8 cellular contexts compared by ENCODE assay signal in genomic region chr19:17680235-17680722, GRCh38. TPM values are rescaled to one million over a fixed set of nuclear protein-coding genes. Genes with fewer than 3 reads are reported as not detected.
DNase-seq lines count a peak whose midpoint lies in the region; ATAC-seq and TF ChIP-seq lines count a peak whose summit lies in the region.

No MANE protein-coding gene starts in this region.

- peak; percentile 77 for DNase-seq in NOMO-1 treated with DMSO at 0.1 percent for 48 hours (lab: John Stamatoyannopoulos, UW; ENCODE audit: unreplicated experiment)
- peak; percentile 49 for DNase-seq in activated gamma-delta T cell treated with Interleukin-2 at 50 U/mL for 16 hours
- peak; percentile 79 to 88 for DNase-seq in heart right ventricle
- DNase-seq in retina = peak; percentile 67
- no peak for DNase-seq in DMS153 (lab: John Stamatoyannopoulos, UW)

- peak in 3 of 9 donors; percentile 10 to 23 (median 13) for TF ChIP-seq CTCF in heart right ventricle (IDR thresholded peaks at IDR 0.05)

- H3K4me3 ChIP-seq in heart right ventricle = peak overlapping the region in 9 of 10 donors; percentile 18 to 52 (median 41)

- ATAC-seq in GM18861 (IDR thresholded peaks at IDR 0.05; ENCODE audit: unreplicated experiment) = peak; percentile 52
- peak; percentile 96 to 99 (median 98) for ATAC-seq in heart right ventricle
- no peak for ATAC-seq in HG03342 (IDR thresholded peaks at IDR 0.05; ENCODE audit: unreplicated experiment)
- ATAC-seq in GM21528 (IDR thresholded peaks at IDR 0.05; ENCODE audit: low FRiP score, unreplicated experiment) = no peak

- no peaks in the 10 kb centered on the region for H3K9me3 ChIP-seq in heart right ventricle

- H3K36me3 ChIP-seq in heart right ventricle = no peaks in the 10 kb centered on the region

- intact Hi-C loops in heart right ventricle (cut with DNase I) = no loop called here

- WGBS in heart right ventricle, 2 donors = 1 to 3% methylated on average over 36 to 37 of the region's 37 CpGs

- H3K4me1 ChIP-seq in heart right ventricle = peaks cover 3 to 21% (median 8%) of the 10 kb centered on the region in 9 donors

- peaks cover 0 to 60% (median 9%) of the 10 kb centered on the region in 7 donors for H3K27me3 ChIP-seq in heart right ventricle

- H3K27ac ChIP-seq in heart right ventricle = peak overlapping the region in 5 of 10 donors; percentile 58 to 69 (median 60)

RNA-seq across cellular contexts. Expression of gene UNC13A, which starts 7.9 kb away (rescaled TPM):
- under 1 TPM in 8 of 10 donors, not detected in 2; 0.02 to 0.72 (median 0.06) TPM for total RNA-seq in heart right ventricle
- under 1 TPM; 0.03 to 0.44 TPM for polyA plus RNA-seq in heart right ventricle

RNA-seq across cellular contexts. Expression of gene MAP1S, which starts 39.0 kb away (rescaled TPM):
- 10 to 100 TPM; 20.7 to 48.7 (median 27.1) TPM for total RNA-seq in heart right ventricle
- polyA plus RNA-seq in heart right ventricle = 10 to 100 TPM; 20.4 to 25.7 TPM

Comparison
In these comparisons a context has a peak if more than half of its experiments do, and no peak if none do; other contexts are left out.
1. ATAC-seq: peak in GM18861 (single experiment) and heart right ventricle (8 of 8); none in HG03342 (single experiment) and GM21528 (single experiment).